In genomic region chr4:179307297-179308136, GRCh38 we compare ENCODE assay signal across 9 cellular contexts.
A peak's percentile ranks its signal among the peaks of the same experiment; 100 is the strongest.
DNase-seq lines count a peak whose midpoint lies in the region; ATAC-seq and TF ChIP-seq lines count a peak whose summit lies in the region.
"Had no signal": no experiment of that assay in that cellular context is flagged by ENCODE, and none has a peak within 500 bp of the region (broad histone marks: within the 10 kb centered on the region; RNA-seq: fewer than 3 reads in every experiment).

No MANE protein-coding gene starts in this region.

- H3K36me3 ChIP-seq in PC-3 (ENCODE audit: low read depth, low read length): no peaks in the 10 kb centered on the region
- H3K36me3 ChIP-seq in stomach: no peaks in the 10 kb centered on the region
- H3K36me3 ChIP-seq: BLaER1 had no signal

- no peak for TF ChIP-seq POLR2A in stomach (IDR thresholded peaks at IDR 0.05)

- TF ChIP-seq EP300 in stomach (IDR thresholded peaks at IDR 0.05): no peak

- H3F3A ChIP-seq in PC-3 (ENCODE audit: low read length, unreplicated experiment): no peaks in the 10 kb centered on the region

- ATAC-seq in GM18508 (IDR thresholded peaks at IDR 0.05; ENCODE audit: insufficient read depth, unreplicated experiment): peak; percentile 90
- peak; percentile 76 for ATAC-seq in HG02970 (IDR thresholded peaks at IDR 0.05; ENCODE audit: low FRiP score, unreplicated experiment)
- no peak for ATAC-seq in PC-3

- intact Hi-C loops in PC-3 (cut with micrococcal nuclease) (loop anchor here (5.0 kb wide), 2 partner anchors 710 to 1750 kb away; no protein-coding TSS in a partner anchor), stomach (cut with DNase I; ENCODE audit: low total_unique reads) (no loop called here)

- no peak overlapping the region for H3K4me2 ChIP-seq in PC-3 (ENCODE audit: low read length)
- H3K4me2 ChIP-seq: BLaER1 had no signal

- WGBS in stomach, 5 donors: 62 to 72% (median 70%) methylated on average over 4 of the region's 4 CpGs

- H3K4me3 ChIP-seq in PC-3 (ENCODE audit: low read length) (no peak overlapping the region), fibroblast of pulmonary artery (replicated peaks; ENCODE audit: low read depth, low read length) (no peak overlapping the region), stomach (no peak overlapping the region)
- H3K4me3 ChIP-seq: BLaER1 had no signal

- no TSS peak for BruUV-seq in PC-3 (replicated peaks; lab: Mats Ljungman, UMichigan)

- no peak overlapping the region for H2AFZ ChIP-seq in PC-3 (ENCODE audit: low read length)

- no peaks in the 10 kb centered on the region for H3K9me2 ChIP-seq in PC-3 (replicated peaks; ENCODE audit: low read length)

- H3K79me2 ChIP-seq in PC-3 (ENCODE audit: low read length): no peaks in the 10 kb centered on the region

- H4K20me1 ChIP-seq in PC-3 (ENCODE audit: low read length): no peaks in the 10 kb centered on the region
- H4K20me1 ChIP-seq: BLaER1 had no signal

- H3K27ac ChIP-seq in PC-3 (ENCODE audit: low read length) (no peak overlapping the region), stomach (no peak overlapping the region)
- H3K27ac ChIP-seq: BLaER1 had no signal

- H3K27me3 ChIP-seq in PC-3 (ENCODE audit: low read length): no peaks in the 10 kb centered on the region
- H3K27me3 ChIP-seq in stomach: no peaks in the 10 kb centered on the region
- H3K27me3 ChIP-seq: BLaER1 had no signal

- H3K9ac ChIP-seq in PC-3 (ENCODE audit: low read length): no peak overlapping the region
- H3K9ac ChIP-seq: BLaER1 had no signal

- no peaks in the 10 kb centered on the region for H3K9me3 ChIP-seq in PC-3 (ENCODE audit: low read length)
- H3K9me3 ChIP-seq in stomach: peaks cover 0 to 4% (median 2%) of the 10 kb centered on the region in 4 donors

- DNase-seq in NCI-H1105 (lab: John Stamatoyannopoulos, UW) (peak; percentile 0), NCI-H1105 treated with DMSO at 0.1 percent for 48 hours (lab: John Stamatoyannopoulos, UW) (no peak), PC-3 (peak; percentile 60), fibroblast of pulmonary artery (ENCODE audit: low read depth) (peak; percentile 24), stomach (no peak)
- DNase-seq in activated CD4-positive, CD25-positive, alpha-beta regulatory T cell (lab: John Stamatoyannopoulos, UW): no peak

- H3K4me1 ChIP-seq in PC-3 (ENCODE audit: insufficient read depth, low read length): no peaks in the 10 kb centered on the region
- no peaks in the 10 kb centered on the region for H3K4me1 ChIP-seq in stomach
- H3K4me1 ChIP-seq: BLaER1 had no signal

- POLR2A ChIA-PET in PC-3 (lab: Charles Lee; ENCODE audit: unreplicated experiment): no interaction called here

- CTCF ChIA-PET in PC-3 (lab: Charles Lee): no interaction called here

- TF ChIP-seq CTCF in PC-3 (conservative IDR thresholded peaks at IDR 0.05; ENCODE audit: low read depth, low read length): peak; percentile 79
- TF ChIP-seq CTCF in fibroblast of pulmonary artery (IDR thresholded peaks at IDR 0.05; ENCODE audit: low read length, missing control alignments): peak; percentile 54
- peak in 4 of 7 experiments; percentile 15 to 40 (median 31) for TF ChIP-seq CTCF in stomach (IDR thresholded peaks at IDR 0.05)

Comparison
In these comparisons a context has a peak if more than half of its experiments do, and no peak if none do; other contexts are left out.
1. DNase-seq: peak in NCI-H1105 (single experiment), PC-3 (single experiment) and fibroblast of pulmonary artery (single experiment); none in NCI-H1105 treated with DMSO at 0.1 percent for 48 hours (single experiment), stomach (single experiment) and activated CD4-positive, CD25-positive, alpha-beta regulatory T cell (0 of 4).
2. Peak in every context shown above with its lines, with median percentiles within 50 percentile points of each other: CTCF ChIP-seq.